ENCODE assay signal across 26 cellular contexts in genomic region chr3:175932586-175932985, GRCh38.
DNase-seq lines count a peak whose midpoint lies in the region; FAIRE-seq and TF ChIP-seq lines count a peak whose summit lies in the region.
"Had no signal": no experiment of that assay in that cellular context is flagged by ENCODE, and none has a peak within 500 bp of the region (broad histone marks: within the 10 kb centered on the region; RNA-seq: fewer than 3 reads in every experiment).

No MANE protein-coding gene starts in this region.

- peak; percentile 41 for DNase-seq in H4 (ENCODE audit: low spot score)
- DNase-seq in astrocyte of the cerebellum (ENCODE audit: low read depth), result peak; percentile 3
- DNase-seq in fibroblast of pulmonary artery (ENCODE audit: low read depth), result peak; percentile 9
- DNase-seq in small intestine, result peak; percentile 25
- DNase-seq in SKM-1 (lab: John Stamatoyannopoulos, UW; ENCODE audit: unreplicated experiment), result no peak
- no peak for DNase-seq in endodermal cell
- DNase-seq in ecto neural progenitor cell (ENCODE audit: low spot score), result no peak
- DNase-seq: activated B cell treated with CpG ODN at 0.5 μM for 24 hours; activated CD8-positive, alpha-beta T cell treated with anti-CD3 and anti-CD28 coated beads for 36 hours; activated gamma-delta T cell treated with Interleukin-2 at 50 U/mL for 16 hours; activated T-cell treated with anti-CD3 and anti-CD28 coated beads for 4 hours; adrenal gland; central memory CD4-positive, alpha-beta T cell; DND-41; dorsolateral prefrontal cortex; kidney; mammary epithelial cell; MG63; NCI-H1436; NCI-H524 treated with DMSO at 0.1 percent for 48 hours; nucleus accumbens; stimulated activated CD4-positive, alpha-beta T cell treated with anti-CD3 and anti-CD28 coated beads, Interleukin-2, amount 100 ng/mL, for 48 hours; stimulated activated naive B cell treated with anti-CD40 and anti-IgM and Interleukin-4, amounts not matched to agents 10 μg/mL and 1 μg/mL and 100 μg/mL, for 72 hours; testis; uterus had no signal

- no peak overlapping the region for H3K27ac Mint-ChIP-seq in endodermal cell
- H3K27ac Mint-ChIP-seq: activated B cell treated with CpG ODN at 0.5 μM for 24 hours; activated CD8-positive, alpha-beta T cell treated with anti-CD3 and anti-CD28 coated beads for 36 hours; stimulated activated naive B cell treated with anti-CD40 and anti-IgM and Interleukin-4, amounts not matched to agents 10 μg/mL and 1 μg/mL and 100 μg/mL, for 72 hours had no signal

- no peaks in the 10 kb centered on the region for H3K27me3 Mint-ChIP-seq in endodermal cell (ENCODE audit: insufficient read depth)
- H3K27me3 Mint-ChIP-seq: activated B cell treated with CpG ODN at 0.5 μM for 24 hours; activated CD8-positive, alpha-beta T cell treated with anti-CD3 and anti-CD28 coated beads for 36 hours; stimulated activated naive B cell treated with anti-CD40 and anti-IgM and Interleukin-4, amounts not matched to agents 10 μg/mL and 1 μg/mL and 100 μg/mL, for 72 hours had no signal

- H3K4me1 ChIP-seq in small intestine (ENCODE audit: control insufficient read depth in 2 of 2, insufficient read depth in 1 of 2, low read depth in 1 of 2, low read length in 1 of 2), result no peaks in the 10 kb centered on the region
- H3K4me1 ChIP-seq in endodermal cell (ENCODE audit: control insufficient read depth, insufficient read depth, low read length), result no peaks in the 10 kb centered on the region
- H3K4me1 ChIP-seq: adrenal gland, testis had no signal

- H3K4me3 Mint-ChIP-seq in endodermal cell, result no peak overlapping the region
- H3K4me3 Mint-ChIP-seq: activated B cell treated with CpG ODN at 0.5 μM for 24 hours; activated CD8-positive, alpha-beta T cell treated with anti-CD3 and anti-CD28 coated beads for 36 hours; stimulated activated naive B cell treated with anti-CD40 and anti-IgM and Interleukin-4, amounts not matched to agents 10 μg/mL and 1 μg/mL and 100 μg/mL, for 72 hours had no signal

- no peak overlapping the region for H3K4me3 ChIP-seq in astrocyte of the cerebellum (ENCODE audit: low read depth, low read length)
- H3K4me3 ChIP-seq in fibroblast of pulmonary artery (replicated peaks; ENCODE audit: low read depth, low read length), result no peak overlapping the region
- no peak overlapping the region for H3K4me3 ChIP-seq in small intestine (ENCODE audit: low read depth in 1 of 2, low read length in 2 of 2)
- no peak overlapping the region for H3K4me3 ChIP-seq in endodermal cell (ENCODE audit: low read length)
- H3K4me3 ChIP-seq: adrenal gland, dorsolateral prefrontal cortex, MG63, testis, uterus had no signal

- FAIRE-seq in small intestine (lab: Jason Lieb, UNC), result no peak
- FAIRE-seq: GM12892, kidney had no signal

- H3K9me3 Mint-ChIP-seq in endodermal cell, result peaks cover 38% of the 10 kb centered on the region

- H3K9me3 ChIP-seq in small intestine (ENCODE audit: control insufficient read depth, low read depth) (no peaks in the 10 kb centered on the region), endodermal cell (ENCODE audit: control insufficient read depth, low read length) (peaks cover 22% of the 10 kb centered on the region)
- H3K9me3 ChIP-seq: adrenal gland, MG63, testis, uterus had no signal

- TF ChIP-seq CTCF in astrocyte of the cerebellum (IDR thresholded peaks at IDR 0.05; ENCODE audit: low read depth, low read length, missing control alignments) (no peak), fibroblast of pulmonary artery (IDR thresholded peaks at IDR 0.05; ENCODE audit: low read length, missing control alignments) (no peak), endodermal cell (conservative IDR thresholded peaks at IDR 0.05) (no peak)

- H3K36me3 Mint-ChIP-seq in endodermal cell (ENCODE audit: low read depth), result peaks cover 7% of the 10 kb centered on the region
- H3K36me3 Mint-ChIP-seq: stimulated activated naive B cell treated with anti-CD40 and anti-IgM and Interleukin-4, amounts not matched to agents 10 μg/mL and 1 μg/mL and 100 μg/mL, for 72 hours had no signal

- H3K4me1 Mint-ChIP-seq in endodermal cell, result no peaks in the 10 kb centered on the region
- H3K4me1 Mint-ChIP-seq: activated B cell treated with CpG ODN at 0.5 μM for 24 hours; stimulated activated naive B cell treated with anti-CD40 and anti-IgM and Interleukin-4, amounts not matched to agents 10 μg/mL and 1 μg/mL and 100 μg/mL, for 72 hours had no signal

- in situ Hi-C loops in astrocyte of the cerebellum (cut with HindIII; ENCODE audit: low sequenced_read_pairs), result no loop called here

- H3K9ac ChIP-seq in endodermal cell (ENCODE audit: extremely low read depth, low read length, poor library complexity, severe bottlenecking), result no peak overlapping the region

- no peaks in the 10 kb centered on the region for H3K27me3 ChIP-seq in small intestine (ENCODE audit: control insufficient read depth in 2 of 2, insufficient read depth in 2 of 2, low read length in 2 of 2)
- no peaks in the 10 kb centered on the region for H3K27me3 ChIP-seq in endodermal cell (ENCODE audit: control insufficient read depth, insufficient read depth, low read length, poor library complexity, severe bottlenecking)
- H3K27me3 ChIP-seq: adrenal gland, dorsolateral prefrontal cortex, MG63, testis, uterus had no signal

- H3K36me3 ChIP-seq in small intestine (ENCODE audit: control insufficient read depth in 2 of 2, insufficient read depth in 2 of 2, low read length in 2 of 2), result no peaks in the 10 kb centered on the region
- H3K36me3 ChIP-seq in endodermal cell (ENCODE audit: control insufficient read depth, insufficient read depth, low read length), result no peaks in the 10 kb centered on the region
- H3K36me3 ChIP-seq: adrenal gland, MG63, uterus had no signal

- H3K27ac ChIP-seq in small intestine (ENCODE audit: low read depth in 1 of 2, low read length in 1 of 2) (no peak overlapping the region), endodermal cell (ENCODE audit: low read depth, low read length) (no peak overlapping the region)
- H3K27ac ChIP-seq: adrenal gland, dorsolateral prefrontal cortex, testis, uterus had no signal

Comparison
In these comparisons a context has a peak if more than half of its experiments do, and no peak if none do; other contexts are left out.
1. DNase-seq: peak in H4 (single experiment), astrocyte of the cerebellum (single experiment), fibroblast of pulmonary artery (single experiment) and small intestine (single experiment); none in SKM-1 (single experiment), endodermal cell (single experiment) and ecto neural progenitor cell (single experiment).